In the genomic region with DNA sequence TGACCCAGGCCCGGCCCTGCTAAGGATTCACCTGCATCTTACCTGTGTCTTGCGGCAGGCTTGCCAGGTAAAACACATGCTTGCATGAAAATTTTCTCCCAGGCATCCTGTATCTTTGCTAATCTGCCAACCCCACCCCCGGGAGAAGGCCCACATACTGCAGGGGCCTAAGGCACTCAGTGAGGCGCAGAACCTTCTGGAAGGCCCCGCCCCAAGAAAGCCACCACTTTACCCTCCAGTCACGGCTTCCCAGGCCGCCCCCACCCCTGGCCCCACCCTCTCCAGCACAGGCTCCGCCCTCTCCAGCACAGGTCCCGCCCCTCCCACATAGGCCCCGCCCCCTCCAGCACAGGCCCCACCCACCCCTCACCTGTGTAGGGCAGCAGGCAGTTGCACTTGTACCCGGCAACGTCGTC, we compare ENCODE assay signal across 8 cellular contexts. TPM values are rescaled to one million over a fixed set of nuclear protein-coding genes. Genes with fewer than 3 reads are reported as not detected.
DNase-seq lines count a peak whose midpoint lies in the region; ATAC-seq and TF ChIP-seq lines count a peak whose summit lies in the region.

No MANE protein-coding gene starts in this region.

- POLR2A ChIA-PET in T-cell (lab: Charles Lee): no interaction called here

- H3K9me3 ChIP-seq in sigmoid colon (no peaks in the 10 kb centered on the region), osteoblast (ENCODE audit: low read depth, low read length) (no peaks in the 10 kb centered on the region)

- H3K4me1 ChIP-seq in sigmoid colon (peaks cover 0 to 3% (median 0%) of the 10 kb centered on the region in 4 donors), osteoblast (ENCODE audit: insufficient read depth, low read length) (no peaks in the 10 kb centered on the region)

- no peak for TF ChIP-seq EP300 in sigmoid colon (IDR thresholded peaks at IDR 0.05)

- no peak overlapping the region for H3K4me2 ChIP-seq in osteoblast (ENCODE audit: insufficient read depth, low read length)

- ATAC-seq in T-cell (replicated peaks in 1 of 4) (peak; percentile 56 to 79 (median 66)), omental fat pad (ENCODE audit: low FRiP score) (no peak)

- H3K27me3 Mint-ChIP-seq in T-cell: no peaks in the 10 kb centered on the region
- H3K27me3 Mint-ChIP-seq in endothelial cell (ENCODE audit: unreplicated experiment): peaks cover 18% of the 10 kb centered on the region

- H3K4me1 Mint-ChIP-seq in T-cell (no peaks in the 10 kb centered on the region), endothelial cell (ENCODE audit: unreplicated experiment) (peaks cover 4% of the 10 kb centered on the region)

- no peak for TF ChIP-seq POLR2A in sigmoid colon (IDR thresholded peaks at IDR 0.05)

- TF ChIP-seq CTCF in endothelial cell (IDR thresholded peaks at IDR 0.05; ENCODE audit: unreplicated experiment) (no peak), sigmoid colon (IDR thresholded peaks at IDR 0.05) (no peak), osteoblast (IDR thresholded peaks at IDR 0.05; ENCODE audit: extremely low read depth, low read depth, low read length) (no peak), omental fat pad (IDR thresholded peaks at IDR 0.05) (no peak)

- H3K27ac Mint-ChIP-seq in T-cell: no peak overlapping the region
- no peak overlapping the region for H3K27ac Mint-ChIP-seq in endothelial cell (ENCODE audit: unreplicated experiment)

- H3K4me3 Mint-ChIP-seq in T-cell (no peak overlapping the region), endothelial cell (ENCODE audit: unreplicated experiment) (no peak overlapping the region)

- H3K9me3 Mint-ChIP-seq in T-cell (no peaks in the 10 kb centered on the region), endothelial cell (ENCODE audit: unreplicated experiment) (no peaks in the 10 kb centered on the region)

- DNase-seq in COLO829 (ENCODE audit: low spot score) (peak; percentile 96), T-cell (peak in 16 of 34 experiments; percentile 9 to 37 (median 18)), endothelial cell (ENCODE audit: low spot score) (peak; percentile 49), sigmoid colon (no peak), osteoblast (ENCODE audit: insufficient read length, low spot score, missing footprints) (no peak), HuH-7.5 (ENCODE audit: low spot score) (no peak), omental fat pad (ENCODE audit: low spot score) (no peak), HuH-7 (ENCODE audit: low spot score) (no peak)

- intact Hi-C loops in sigmoid colon (cut with DNase I): no loop called here

- no peak overlapping the region for H2AFZ ChIP-seq in osteoblast (ENCODE audit: low read length)

- 48 to 77% methylated on average over 13 of the region's 13 CpGs for WGBS in sigmoid colon, 2 donors

- H3K27ac ChIP-seq in sigmoid colon: peak overlapping the region; percentile 50 to 64 (median 64)
- no peak overlapping the region for H3K27ac ChIP-seq in osteoblast (ENCODE audit: low read depth, low read length)

- H3K27me3 ChIP-seq in sigmoid colon (no peaks in the 10 kb centered on the region), osteoblast (ENCODE audit: insufficient read depth, low read length) (no peaks in the 10 kb centered on the region)

- H3K4me3 ChIP-seq in sigmoid colon (no peak overlapping the region), osteoblast (ENCODE audit: insufficient read depth, low read length) (no peak overlapping the region)

- H3K36me3 ChIP-seq in sigmoid colon: peaks cover 50 to 100% (median 97%) of the 10 kb centered on the region in 4 donors
- peaks cover 33% of the 10 kb centered on the region for H3K36me3 ChIP-seq in osteoblast (ENCODE audit: insufficient read depth, low read length)

- H3K36me3 Mint-ChIP-seq in T-cell (peaks cover 6% of the 10 kb centered on the region), endothelial cell (ENCODE audit: low read depth, unreplicated experiment) (peaks cover 10% of the 10 kb centered on the region)

- H4K20me1 ChIP-seq in osteoblast (ENCODE audit: insufficient read depth, low read length): no peaks in the 10 kb centered on the region

- H3K79me2 ChIP-seq in osteoblast (ENCODE audit: insufficient read depth, low read length): no peaks in the 10 kb centered on the region

- CTCF ChIA-PET in T-cell (lab: Charles Lee): no interaction called here

RNA-seq across cellular contexts. Expression of gene SEC16A, which starts 29.8 kb away (rescaled TPM):
- total RNA-seq in T-cell: 10 to 100 TPM; 76.3 to 99.0 (median 92.4) TPM
- 79.5 TPM for total RNA-seq in endothelial cell (ENCODE audit: unreplicated experiment)
- 10 to 100 TPM; 22.9 to 33.9 (median 30.2) TPM for total RNA-seq in sigmoid colon
- 10 to 100 TPM; 22.8 to 57.0 (median 24.5) TPM for polyA plus RNA-seq in sigmoid colon
- total RNA-seq in osteoblast: 36.8 and 38.4 TPM in 2 replicates
- 10 to 100 TPM; 45.6 to 64.8 (median 56.5) TPM for total RNA-seq in omental fat pad

RNA-seq across cellular contexts. Expression of gene NOTCH1, which starts 33.2 kb away (rescaled TPM):
- total RNA-seq in T-cell: 10 to 100 TPM; 50.1 to 96.1 (median 84.1) TPM
- 312 TPM for total RNA-seq in endothelial cell (ENCODE audit: unreplicated experiment)
- 10 to 100 TPM; 16.6 to 36.0 (median 31.8) TPM for total RNA-seq in sigmoid colon
- polyA plus RNA-seq in sigmoid colon: 10 to 100 TPM in 1 of 3 donors, 1 to 10 TPM in 2; 1.8 to 30.8 (median 3.7) TPM
- 10.5 and 14.4 TPM in 2 replicates for total RNA-seq in osteoblast
- total RNA-seq in omental fat pad: 10 to 100 TPM; 10.4 to 61.8 (median 55.1) TPM

Comparison
In these comparisons a context has a peak if more than half of its experiments do, and no peak if none do; other contexts are left out.
1. DNase-seq: peak in COLO829 (single experiment) and endothelial cell (single experiment); none in sigmoid colon (single experiment), osteoblast (single experiment), HuH-7.5 (single experiment), omental fat pad (single experiment) and HuH-7 (single experiment).